25 cellular contexts compared by ENCODE assay signal in genomic region chr12:1356285-1356684, GRCh38.
DNase-seq lines count a peak whose midpoint lies in the region; ATAC-seq, FAIRE-seq and TF ChIP-seq lines count a peak whose summit lies in the region.
"Had no signal": no experiment of that assay in that cellular context is flagged by ENCODE, and none has a peak within 500 bp of the region (broad histone marks: within the 10 kb centered on the region; RNA-seq: fewer than 3 reads in every experiment).

No MANE protein-coding gene starts in this region.

- H3K36me3 ChIP-seq in SK-N-SH (replicated peaks in 1 of 2; ENCODE audit: control insufficient read depth in 1 of 2, insufficient read depth in 2 of 2, low read length in 1 of 2) = no peaks in the 10 kb centered on the region
- no peaks in the 10 kb centered on the region for H3K36me3 ChIP-seq in astrocyte (ENCODE audit: insufficient read depth, low read length)
- H3K36me3 ChIP-seq in mesenchymal stem cell (ENCODE audit: control insufficient read depth in 1 of 2, insufficient read depth in 2 of 2, low read depth in 1 of 2, low read length in 2 of 2) = no peaks in the 10 kb centered on the region
- H3K36me3 ChIP-seq: SJCRH30 had no signal

- H4K8ac ChIP-seq in mesenchymal stem cell (ENCODE audit: low read length) = no peak overlapping the region

- TF ChIP-seq EP300 in SK-N-SH (IDR thresholded peaks at IDR 0.05; ENCODE audit: borderline replicate concordance in 1 of 2, low read depth in 1 of 2, low read length in 1 of 2) = no peak

- no peaks in the 10 kb centered on the region for H3K9me2 ChIP-seq in SK-N-SH

- H3K79me2 ChIP-seq in SK-N-SH (ENCODE audit: insufficient read depth) = no peaks in the 10 kb centered on the region
- H3K79me2 ChIP-seq in astrocyte (ENCODE audit: insufficient read depth, low read length) = no peaks in the 10 kb centered on the region

- CTCF ChIA-PET in SK-N-SH (lab: Yijun Ruan, JAX) = interaction anchor here (1.1 kb wide), 1 partner anchor 91 kb away, joined by 3 read pairs; no protein-coding TSS in a partner anchor

- H3K4me1 Mint-ChIP-seq in astrocyte (ENCODE audit: low read depth, unreplicated experiment) (peaks cover 48% of the 10 kb centered on the region), type B pancreatic cell (ENCODE audit: unreplicated experiment) (peaks cover 10% of the 10 kb centered on the region)
- H3K4me1 Mint-ChIP-seq in effector memory CD8-positive, alpha-beta T cell (ENCODE audit: low read depth in 2 of 2) = no peaks in the 10 kb centered on the region

- H2BK12ac ChIP-seq in mesenchymal stem cell (ENCODE audit: low read length in 2 of 2) = no peak overlapping the region

- no peak overlapping the region for H3K4ac ChIP-seq in mesenchymal stem cell (ENCODE audit: low read depth in 1 of 2, low read length in 2 of 2)

- FAIRE-seq in astrocyte (lab: Jason Lieb, UNC) = no peak
- FAIRE-seq: H1 had no signal

- peak overlapping the region; percentile 74 for H3K27ac Mint-ChIP-seq in astrocyte (ENCODE audit: unreplicated experiment)
- peak overlapping the region; percentile 49 for H3K27ac Mint-ChIP-seq in type B pancreatic cell
- H3K27ac Mint-ChIP-seq in effector memory CD8-positive, alpha-beta T cell = no peak overlapping the region

- H2BK5ac ChIP-seq in mesenchymal stem cell (ENCODE audit: low read depth, low read length, poor library complexity, severe bottlenecking) = no peak overlapping the region

- no peaks in the 10 kb centered on the region for H3K9me3 Mint-ChIP-seq in astrocyte (ENCODE audit: unreplicated experiment)
- H3K9me3 Mint-ChIP-seq in type B pancreatic cell = no peaks in the 10 kb centered on the region
- no peaks in the 10 kb centered on the region for H3K9me3 Mint-ChIP-seq in effector memory CD8-positive, alpha-beta T cell

- DNase-seq in SK-N-SH (no peak), astrocyte (ENCODE audit: low read depth) (no peak), mesenchymal stem cell (no peak), type B pancreatic cell (ENCODE audit: extremely low spot score, unreplicated experiment) (no peak)
- no peak for DNase-seq in effector memory CD8-positive, alpha-beta T cell
- DNase-seq in stimulated activated CD4-positive, alpha-beta T cell treated with anti-CD3 and anti-CD28 coated beads, Interleukin-2, amount 100 ng/mL, for 24 hours = no peak
- DNase-seq: ACHN; Calu3; DMS79 treated with DMSO at 0.1 percent for 48 hours; HCEC 1CT; MV-4-11; NCI-H1105; NCI-H1436 treated with DMSO at 0.1 percent for 48 hours; NCI-H187 treated with DMSO at 0.1 percent for 48 hours; NCI-H2171 treated with DMSO at 0.1 percent for 48 hours; NCI-H345; NCI-H510A treated with DMSO at 0.1 percent for 48 hours; NCI-H774; NK-92 treated with Interleukin-12 subunit alpha and Interleukin-12 subunit beta, amount 100 ng/mL, for 24 hours; PC-3; SJCRH30 had no signal

- H3K27ac ChIP-seq in SK-N-SH (ENCODE audit: low read depth in 2 of 2, low read length in 1 of 2) (peak overlapping the region in 1 of 2 experiments; percentile 35; a peak in 1 of 4 replicates), astrocyte (ENCODE audit: low read depth, low read length) (peak overlapping the region; percentile 22), mesenchymal stem cell (ENCODE audit: low read length, poor library complexity, severe bottlenecking) (peak overlapping the region; percentile 72)
- H3K27ac ChIP-seq: 22Rv1 had no signal

- H3K9ac ChIP-seq in SK-N-SH = no peak overlapping the region
- H3K9ac ChIP-seq in astrocyte (ENCODE audit: low read length) = no peak overlapping the region
- H3K9ac ChIP-seq in mesenchymal stem cell (ENCODE audit: low read length) = no peak overlapping the region

- peaks cover 31% of the 10 kb centered on the region for H3F3A ChIP-seq in SK-N-SH (replicated peaks; ENCODE audit: insufficient read depth)

- H3K18ac ChIP-seq in mesenchymal stem cell (ENCODE audit: low read depth in 1 of 2, low read length in 2 of 2) = no peak overlapping the region

- H4K91ac ChIP-seq in mesenchymal stem cell (ENCODE audit: low read length) = no peak overlapping the region

- no peak overlapping the region for H2BK15ac ChIP-seq in mesenchymal stem cell (ENCODE audit: low read depth, poor library complexity, severe bottlenecking)

- POLR2A ChIA-PET in SK-N-SH (lab: Yijun Ruan, JAX) = interaction anchor here (0.7 kb wide), 1 partner anchor 80 kb away, joined by 3 read pairs; no protein-coding TSS in a partner anchor

- TF ChIP-seq CTCF in SK-N-SH (IDR thresholded peaks at IDR 0.05) (no peak), astrocyte (IDR thresholded peaks at IDR 0.05; ENCODE audit: insufficient read depth, low read depth, low read length) (no peak), type B pancreatic cell (conservative IDR thresholded peaks at IDR 0.05) (no peak)

- H2AK5ac ChIP-seq in mesenchymal stem cell (ENCODE audit: low read length, severe bottlenecking) = no peak overlapping the region

- H3K27me3 ChIP-seq in SK-N-SH (ENCODE audit: insufficient read depth) (no peaks in the 10 kb centered on the region), astrocyte (ENCODE audit: insufficient read depth, low read length) (no peaks in the 10 kb centered on the region), mesenchymal stem cell (ENCODE audit: control insufficient read depth in 1 of 2, insufficient read depth in 1 of 2, low read length in 2 of 2) (no peaks in the 10 kb centered on the region)
- H3K27me3 ChIP-seq: SJCRH30 had no signal

- H3K9me3 ChIP-seq in SK-N-SH (no peaks in the 10 kb centered on the region), astrocyte (ENCODE audit: insufficient read depth, low read depth, low read length) (no peaks in the 10 kb centered on the region), mesenchymal stem cell (ENCODE audit: control insufficient read depth, low read length) (no peaks in the 10 kb centered on the region)
- H3K9me3 ChIP-seq: SJCRH30 had no signal

- 0 out of 2 replicates have a peak overlapping the region, but pooled peaks have one; percentile 12 for H3K4me2 ChIP-seq in SK-N-SH
- peak overlapping the region; percentile 50 for H3K4me2 ChIP-seq in astrocyte (ENCODE audit: low read length)
- H3K4me2 ChIP-seq in mesenchymal stem cell (ENCODE audit: low read length, poor library complexity, severe bottlenecking) = no peak overlapping the region

- 90% methylated on average over 2 of the region's 2 CpGs for WGBS in SK-N-SH (ENCODE audit: low lambda C conversion rate)
- WGBS in mesenchymal stem cell = no CpG with 5 or more reads among the region's 2 CpGs

- H3K4me1 ChIP-seq in SK-N-SH (ENCODE audit: control insufficient read depth in 1 of 2, insufficient read depth in 2 of 2, low read depth in 1 of 2, low read length in 1 of 2) (peaks cover 5 to 8% of the 10 kb centered on the region in 2 experiments; a peak in 3 of 4 replicates), astrocyte (ENCODE audit: insufficient read depth, low read length) (peaks cover 15% of the 10 kb centered on the region), mesenchymal stem cell (ENCODE audit: control insufficient read depth, insufficient read depth, low read depth, low read length) (peaks cover 5% of the 10 kb centered on the region)

- TF ChIP-seq RAD21 in SK-N-SH (IDR thresholded peaks at IDR 0.05; ENCODE audit: low read length) = no peak

- ATAC-seq in SK-N-SH treated with all-trans-retinoic acid at 6 μM for 48 hours (no peak), HG02938 (IDR thresholded peaks at IDR 0.05; ENCODE audit: unreplicated experiment) (no peak)
- no peak for ATAC-seq in effector memory CD8-positive, alpha-beta T cell (replicated peaks)
- ATAC-seq: PC-3 had no signal

- H3K4me3 Mint-ChIP-seq in astrocyte (ENCODE audit: unreplicated experiment) (no peak overlapping the region), type B pancreatic cell (no peak overlapping the region)
- no peak overlapping the region for H3K4me3 Mint-ChIP-seq in effector memory CD8-positive, alpha-beta T cell

- no peak overlapping the region for H3K23ac ChIP-seq in mesenchymal stem cell (ENCODE audit: low read length in 2 of 2)

- no peak overlapping the region for H2BK120ac ChIP-seq in mesenchymal stem cell (ENCODE audit: low read depth, low read length)

- H3K79me1 ChIP-seq in mesenchymal stem cell (replicated peaks; ENCODE audit: low read length, poor library complexity, severe bottlenecking) = peaks cover 7% of the 10 kb centered on the region

- H3K36me3 Mint-ChIP-seq in astrocyte (ENCODE audit: low read depth, unreplicated experiment) (no peaks in the 10 kb centered on the region), type B pancreatic cell (peaks cover 26% of the 10 kb centered on the region)
- no peaks in the 10 kb centered on the region for H3K36me3 Mint-ChIP-seq in effector memory CD8-positive, alpha-beta T cell (ENCODE audit: insufficient read depth)

- H3K27me3 Mint-ChIP-seq in astrocyte (ENCODE audit: low read depth, unreplicated experiment) = no peaks in the 10 kb centered on the region
- no peaks in the 10 kb centered on the region for H3K27me3 Mint-ChIP-seq in type B pancreatic cell
- no peaks in the 10 kb centered on the region for H3K27me3 Mint-ChIP-seq in effector memory CD8-positive, alpha-beta T cell

- H4K20me1 ChIP-seq in SK-N-SH (ENCODE audit: insufficient read depth) (no peaks in the 10 kb centered on the region), astrocyte (ENCODE audit: insufficient read depth, low read length) (no peaks in the 10 kb centered on the region)

- H3K4me3 ChIP-seq in SK-N-SH (ENCODE audit: low read depth in 2 of 2, low read length in 1 of 2) (no peak overlapping the region), astrocyte (ENCODE audit: insufficient read depth, low read depth, low read length) (no peak overlapping the region), mesenchymal stem cell (ENCODE audit: insufficient read depth in 1 of 2, low read depth in 1 of 2, low read length in 2 of 2) (no peak overlapping the region)
- H3K4me3 ChIP-seq: SJCRH30 had no signal

- no peak overlapping the region for H3K14ac ChIP-seq in mesenchymal stem cell (ENCODE audit: low read length in 2 of 2)

- no peak overlapping the region for H2AFZ ChIP-seq in SK-N-SH (ENCODE audit: low read depth)
- no peak overlapping the region for H2AFZ ChIP-seq in astrocyte (ENCODE audit: low read depth, low read length)
- no peak overlapping the region for H2AFZ ChIP-seq in mesenchymal stem cell (ENCODE audit: low read depth, low read length)

TF ChIP-seq in SK-N-SH, 30 proteins besides CTCF, POLR2A, EP300 and RAD21 (continues in another document):
- TF ChIP-seq SMC3 (IDR thresholded peaks at IDR 0.05; ENCODE audit: low read depth, low read length) (no peak), TCF12 (IDR thresholded peaks at IDR 0.05) (no peak), GATA2 (CRISPR knock-in tag; IDR thresholded peaks at IDR 0.05) (no peak), NRF1 (IDR thresholded peaks at IDR 0.05; ENCODE audit: low read depth, low read length) (no peak), GABPA (IDR thresholded peaks at IDR 0.05; ENCODE audit: low read depth) (no peak)

TF ChIP-seq in SK-N-SH treated with all-trans-retinoic acid at 6 μM for 48 hours, 23 proteins besides CTCF, POLR2A, EP300 and RAD21:
- TF ChIP-seq SNAI2 (CRISPR knock-in tag; IDR thresholded peaks at IDR 0.05) (no peak), PPARA (CRISPR knock-in tag; IDR thresholded peaks at IDR 0.05; ENCODE audit: borderline replicate concordance) (no peak), ZNF70 (CRISPR knock-in tag; IDR thresholded peaks at IDR 0.05) (no peak), ARNTL (CRISPR knock-in tag; IDR thresholded peaks at IDR 0.05; ENCODE audit: borderline replicate concordance, low read depth) (no peak), ZFP3 (CRISPR knock-in tag; IDR thresholded peaks at IDR 0.05) (no peak)

Comparison
In these comparisons a context has a peak if more than half of its experiments do, and no peak if none do; other contexts are left out.
1. H3K27ac Mint-ChIP-seq: peak in astrocyte (single experiment) and type B pancreatic cell (single experiment); none in effector memory CD8-positive, alpha-beta T cell (0 of 2).